Comparison of ENCODE assay signal across 9 cellular contexts in the genomic region with DNA sequence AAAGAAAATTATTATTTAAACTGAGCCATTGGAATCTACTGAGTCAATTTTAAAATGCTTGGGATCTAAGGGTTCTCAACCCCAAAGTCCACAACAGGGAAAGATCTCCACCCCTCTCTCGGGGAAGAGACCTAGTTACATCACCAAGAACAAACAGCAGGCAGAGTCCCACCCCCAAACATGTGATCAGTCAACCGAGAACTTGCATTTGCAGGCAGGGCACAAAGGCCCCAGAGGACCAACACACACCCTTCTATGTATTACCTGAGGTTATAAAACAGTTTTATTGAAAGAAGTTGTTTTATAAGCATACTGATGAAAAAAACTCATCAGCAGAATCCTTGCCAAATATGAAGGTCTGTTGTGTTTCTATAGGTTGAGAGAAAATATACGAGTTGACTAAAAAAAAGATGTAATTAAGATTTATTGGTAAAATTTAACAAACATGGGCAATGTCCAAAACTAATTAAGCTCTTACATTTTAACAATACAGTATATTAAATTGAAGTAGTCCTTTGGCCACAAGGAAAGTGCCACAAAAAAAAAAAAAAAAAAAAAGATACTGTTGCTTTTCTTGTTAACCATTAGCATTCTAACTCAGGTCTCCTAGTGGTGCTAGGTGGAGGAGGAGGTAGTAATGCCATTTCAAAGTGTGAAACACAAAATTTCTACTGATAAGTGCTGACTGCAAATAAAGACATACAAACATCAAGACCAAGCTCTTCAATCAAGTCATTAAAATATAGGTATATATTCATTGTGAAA. TPM values are rescaled to one million over a fixed set of nuclear protein-coding genes. Genes with fewer than 3 reads are reported as not detected.
DNase-seq lines count a peak whose midpoint lies in the region; ATAC-seq and TF ChIP-seq lines count a peak whose summit lies in the region.
"Had no signal": no experiment of that assay in that cellular context is flagged by ENCODE, and none has a peak within 500 bp of the region (broad histone marks: within the 10 kb centered on the region; RNA-seq: fewer than 3 reads in every experiment).

No MANE protein-coding gene starts in this region.

- whole genome bisulfite sequencing in ectodermal cell, 2 experiments = 0 to 28% methylated on average over 2 to 3 of the region's 3 CpGs
- WGBS in lung, 2 donors = 28 to 34% methylated on average over 3 of the region's 3 CpGs

- H3K4me1 ChIP-seq in SJCRH30 = peaks cover 5% of the 10 kb centered on the region; the same call in 1 of the 2 replicates
- H3K4me1 ChIP-seq in ectodermal cell (ENCODE audit: control insufficient read depth, insufficient read depth, low read length) = peaks cover 27% of the 10 kb centered on the region
- peaks cover 2 to 16% of the 10 kb centered on the region in 2 donors for H3K4me1 ChIP-seq in lung (ENCODE audit: control insufficient read depth in 2 of 2, insufficient read depth in 2 of 2, low read length in 2 of 2)
- peaks cover 15 to 23% of the 10 kb centered on the region in 2 donors for H3K4me1 ChIP-seq in thoracic aorta (ENCODE audit: control insufficient read depth in 1 of 2, low read depth in 2 of 2)

- no peaks in the 10 kb centered on the region for H3K9me3 ChIP-seq in SJCRH30 (replicated peaks)
- H3K9me3 ChIP-seq in ectodermal cell (ENCODE audit: control insufficient read depth, low read length) = no peaks in the 10 kb centered on the region
- no peaks in the 10 kb centered on the region for H3K9me3 ChIP-seq in lung (ENCODE audit: control insufficient read depth in 2 of 2, insufficient read depth in 1 of 2, low read length in 1 of 2)
- H3K9me3 ChIP-seq in thoracic aorta = no peaks in the 10 kb centered on the region

- H3K27ac ChIP-seq in SJCRH30 (peak overlapping the region; percentile 63), ectodermal cell (ENCODE audit: insufficient read depth, low read depth, low read length, poor library complexity, severe bottlenecking) (peak overlapping the region; percentile 89), lung (ENCODE audit: low read depth in 1 of 2, low read length in 1 of 2) (peak overlapping the region in 1 of 2 donors; percentile 42), thoracic aorta (peak overlapping the region; percentile 38 to 56)

- H3K4me3 ChIP-seq in SJCRH30 (peak overlapping the region; percentile 33), ectodermal cell (ENCODE audit: insufficient read depth, low read depth, low read length) (no peak overlapping the region), lung (no peak overlapping the region), thoracic aorta (peak overlapping the region; percentile 48)

- DNase-seq in COLO829 (ENCODE audit: low spot score) (peak; percentile 28), HK-2 (ENCODE audit: unreplicated experiment) (peak; percentile 46), SJCRH30 (peak; percentile 75 to 82), lung (ENCODE audit: low spot score) (peak; percentile 74), thoracic aorta (ENCODE audit: low spot score) (no peak)

- TF ChIP-seq POLR2A in GM18505 (IDR thresholded peaks at IDR 0.05; ENCODE audit: borderline replicate concordance, extremely low read depth, insufficient read depth, insufficient read length) = no peak

- H3K36me3 ChIP-seq in SJCRH30 (no peaks in the 10 kb centered on the region), ectodermal cell (ENCODE audit: control insufficient read depth, insufficient read depth, low read length) (no peaks in the 10 kb centered on the region), lung (ENCODE audit: control insufficient read depth in 2 of 2, insufficient read depth in 2 of 2, low read length in 2 of 2) (no peaks in the 10 kb centered on the region), thoracic aorta (no peaks in the 10 kb centered on the region)

- TF ChIP-seq CTCF in lung (IDR thresholded peaks at IDR 0.05; ENCODE audit: control extremely low read depth, extremely low read depth) (no peak), thoracic aorta (IDR thresholded peaks at IDR 0.05) (no peak)

- H3K27me3 ChIP-seq in SJCRH30 (no peaks in the 10 kb centered on the region), ectodermal cell (ENCODE audit: control insufficient read depth, insufficient read depth, low read length, poor library complexity, severe bottlenecking) (no peaks in the 10 kb centered on the region), lung (ENCODE audit: control insufficient read depth, insufficient read depth) (no peaks in the 10 kb centered on the region), thoracic aorta (replicated peaks; ENCODE audit: insufficient read depth) (no peaks in the 10 kb centered on the region)

- ATAC-seq in lung (ENCODE audit: insufficient read depth, low FRiP score) (peak; percentile 71), thoracic aorta (ENCODE audit: insufficient number of reproducible peaks, low FRiP score, low read depth) (no peak), GM18505 (IDR thresholded peaks at IDR 0.05; ENCODE audit: unreplicated experiment) (no peak), HG03175 (IDR thresholded peaks at IDR 0.05; ENCODE audit: unreplicated experiment) (no peak)

RNA-seq across cellular contexts. Expression of a gene that starts 1.0 kb away (rescaled TPM):
- total RNA-seq in SJCRH30 (2014; rRNA removed; shearing (Covaris generic)) = 27.0 and 29.9 TPM in 2 replicates
- 53.0 TPM for polyA plus RNA-seq in ectodermal cell (2013, experiment 1 of 4)
- 60.3 TPM for polyA plus RNA-seq in ectodermal cell (2013, experiment 2 of 4)
- 36.2 TPM for polyA plus RNA-seq in ectodermal cell (2013, experiment 3 of 4)
- 39.2 TPM for polyA plus RNA-seq in ectodermal cell (2013, experiment 4 of 4)
- total RNA-seq in lung (100 to 1,000 TPM; 102 to 165 TPM), thoracic aorta (10 to 100 TPM; 20.1 to 45.1 TPM)
- polyA plus RNA-seq in lung = 10 to 100 TPM; 19.7 to 23.4 TPM

RNA-seq across cellular contexts. Expression of a gene that starts 49.2 kb away (rescaled TPM):
- 0.26 and 0.84 TPM in 2 replicates for total RNA-seq in SJCRH30 (2014; rRNA removed; shearing (Covaris generic))
- 1.3 TPM for polyA plus RNA-seq in ectodermal cell (2013, experiment 1 of 4)
- polyA plus RNA-seq in ectodermal cell (2013, experiment 2 of 4) = 1.7 TPM
- polyA plus RNA-seq in ectodermal cell (2013, experiment 3 of 4) = 1.1 TPM
- polyA plus RNA-seq in ectodermal cell (2013, experiment 4 of 4) = 1.1 TPM
- 1 to 10 TPM; 2.1 to 2.4 TPM for total RNA-seq in lung
- polyA plus RNA-seq in lung = under 1 TPM; 0.70 to 0.98 TPM
- total RNA-seq in thoracic aorta = 10 to 100 TPM in 1 of 2 donors, 1 to 10 TPM in 1; 5.9 to 14.2 TPM
- polyA plus RNA-seq: keratinocyte had no signal

Comparison
In these comparisons a context has a peak if more than half of its experiments do, and no peak if none do; other contexts are left out.
1. H3K4me3 ChIP-seq: peak in SJCRH30 (single experiment) and thoracic aorta (single experiment); none in ectodermal cell (single experiment) and lung (single experiment).